Comparison of ENCODE assay signal across 12 cellular contexts in genomic region chr16:88999457-89000206, GRCh38. TPM values are rescaled to one million over a fixed set of nuclear protein-coding genes. Genes with fewer than 3 reads are reported as not detected.
A peak's percentile ranks its signal among the peaks of the same experiment; 100 is the strongest.
DNase-seq lines count a peak whose midpoint lies in the region; ATAC-seq and TF ChIP-seq lines count a peak whose summit lies in the region.
"Had no signal": no experiment of that assay in that cellular context is flagged by ENCODE, and none has a peak within 500 bp of the region (broad histone marks: within the 10 kb centered on the region; RNA-seq: fewer than 3 reads in every experiment).

No MANE protein-coding gene starts in this region.

- peaks cover 8% of the 10 kb centered on the region for H3K27me3 Mint-ChIP-seq in activated CD4-positive, alpha-beta T cell treated with anti-CD3 and anti-CD28 coated beads for 36 hours
- peaks cover 17% of the 10 kb centered on the region for H3K27me3 Mint-ChIP-seq in activated B cell treated with CpG ODN at 0.5 μM for 24 hours

- in situ Hi-C loops in GM13976 (cut with MboI; ENCODE audit: low sequenced_read_pairs, unreplicated experiment), result no loop called here

- peak; percentile 67 for DNase-seq in activated CD4-positive, alpha-beta T cell treated with anti-CD3 and anti-CD28 coated beads for 36 hours
- DNase-seq in activated CD4-positive, alpha-beta T cell treated with anti-CD3 and anti-CD28 coated beads for 1 hour, result no peak
- no peak for DNase-seq in activated B cell treated with CpG ODN at 0.5 μM for 24 hours
- peak; percentile 43 for DNase-seq in central memory CD4-positive, alpha-beta T cell
- DNase-seq in stimulated activated CD4-positive, alpha-beta T cell treated with anti-CD3 and anti-CD28 coated beads, Interleukin-4, amount 100 ng/mL, for 1 hour, result peak; percentile 16
- DNase-seq in GM10248 (ENCODE audit: extremely low spot score), result no peak
- DNase-seq in cerebellar nuclear complex (lab: John Stamatoyannopoulos, UW), result no peak
- DNase-seq in GM13976 (ENCODE audit: low spot score), result no peak
- DNase-seq: DMS79 treated with DMSO at 0.1 percent for 48 hours; NCI-H1930; stimulated activated naive B cell treated with anti-CD40 and anti-IgM and Interleukin-4, amounts not matched to agents 10 μg/mL and 1 μg/mL and 100 μg/mL, for 72 hours had no signal

- peaks cover 2% of the 10 kb centered on the region for H3K36me3 Mint-ChIP-seq in activated CD4-positive, alpha-beta T cell treated with anti-CD3 and anti-CD28 coated beads for 36 hours (ENCODE audit: low read depth)
- H3K36me3 Mint-ChIP-seq in activated B cell treated with CpG ODN at 0.5 μM for 24 hours (ENCODE audit: low read depth), result peaks cover 2% of the 10 kb centered on the region

- TF ChIP-seq CTCF in activated B cell treated with CpG ODN at 0.5 μM for 24 hours (IDR thresholded peaks at IDR 0.05) (no peak), GM10248 (IDR thresholded peaks at IDR 0.05; ENCODE audit: control extremely low read depth, extremely low read depth, low read depth, missing control alignments) (no peak), GM13976 (IDR thresholded peaks at IDR 0.05; ENCODE audit: borderline replicate concordance, control extremely low read depth, extremely low read depth, insufficient read depth, missing control alignments) (no peak)

- peak overlapping the region; percentile 67 for H3K27ac Mint-ChIP-seq in activated CD4-positive, alpha-beta T cell treated with anti-CD3 and anti-CD28 coated beads for 36 hours
- peak overlapping the region; percentile 54 for H3K27ac Mint-ChIP-seq in activated B cell treated with CpG ODN at 0.5 μM for 24 hours
- H3K27ac Mint-ChIP-seq: stimulated activated naive B cell treated with anti-CD40 and anti-IgM and Interleukin-4, amounts not matched to agents 10 μg/mL and 1 μg/mL and 100 μg/mL, for 72 hours had no signal

- CTCF ChIA-PET in activated CD4-positive, alpha-beta T cell treated with anti-CD3 and anti-CD28 coated beads for 36 hours (lab: Charles Lee), result no interaction called here
- CTCF ChIA-PET in activated B cell treated with CpG ODN at 0.5 μM for 24 hours (lab: Charles Lee), result no interaction called here
- CTCF ChIA-PET in GM10248 (lab: Yijun Ruan, JAX), result no interaction called here

- POLR2A ChIA-PET in activated CD4-positive, alpha-beta T cell treated with anti-CD3 and anti-CD28 coated beads for 36 hours (lab: Charles Lee), result no interaction called here
- POLR2A ChIA-PET in activated B cell treated with CpG ODN at 0.5 μM for 24 hours (lab: Charles Lee) (interaction anchor here (0.7 kb wide), 1 partner anchor 172 kb away, joined by 3 read pairs; the partner anchor contains the start of gene CDH15), GM10248 (lab: Yijun Ruan, JAX) (no interaction called here)

- intact Hi-C loops in activated CD4-positive, alpha-beta T cell treated with anti-CD3 and anti-CD28 coated beads for 36 hours (cut with DNase I, micrococcal nuclease), result loop anchor here in 1 of 2 experiments (1.0 kb wide), 1 partner anchor 27 kb away; no protein-coding TSS in a partner anchor
- intact Hi-C loops in activated B cell treated with CpG ODN at 0.5 μM for 24 hours (cut with micrococcal nuclease), result loop anchor here (5.0 kb wide), 1 partner anchor 33 kb away; no protein-coding TSS in a partner anchor

- H3K4me1 Mint-ChIP-seq in activated CD4-positive, alpha-beta T cell treated with anti-CD3 and anti-CD28 coated beads for 36 hours, result peaks cover 11% of the 10 kb centered on the region
- peaks cover 29% of the 10 kb centered on the region for H3K4me1 Mint-ChIP-seq in activated B cell treated with CpG ODN at 0.5 μM for 24 hours

- H3K9me3 Mint-ChIP-seq in activated CD4-positive, alpha-beta T cell treated with anti-CD3 and anti-CD28 coated beads for 36 hours (ENCODE audit: low read depth), result peaks cover 13% of the 10 kb centered on the region
- H3K9me3 Mint-ChIP-seq in activated B cell treated with CpG ODN at 0.5 μM for 24 hours, result peaks cover 11% of the 10 kb centered on the region

- ATAC-seq in activated CD4-positive, alpha-beta T cell treated with anti-CD3 and anti-CD28 coated beads for 36 hours, result peak; percentile 83
- ATAC-seq in activated B cell treated with CpG ODN at 0.5 μM for 24 hours (ENCODE audit: low read depth), result peak; percentile 67
- ATAC-seq: mucosa of descending colon had no signal

- peak overlapping the region; percentile 23 for H3K4me3 Mint-ChIP-seq in activated CD4-positive, alpha-beta T cell treated with anti-CD3 and anti-CD28 coated beads for 36 hours
- H3K4me3 Mint-ChIP-seq in activated B cell treated with CpG ODN at 0.5 μM for 24 hours, result no peak overlapping the region
- H3K4me3 Mint-ChIP-seq: stimulated activated naive B cell treated with anti-CD40 and anti-IgM and Interleukin-4, amounts not matched to agents 10 μg/mL and 1 μg/mL and 100 μg/mL, for 72 hours had no signal

RNA-seq across cellular contexts. Expression of gene CBFA2T3, which starts 22.6 kb away (rescaled TPM):
- total RNA-seq in activated CD4-positive, alpha-beta T cell treated with anti-CD3 and anti-CD28 coated beads for 36 hours, result under 1 TPM; 0.30 to 0.34 TPM
- total RNA-seq in activated B cell treated with CpG ODN at 0.5 μM for 24 hours, result 50.8 and 63.3 TPM in 2 replicates

Comparison
In these comparisons a context has a peak if more than half of its experiments do, and no peak if none do; other contexts are left out.
1. DNase-seq: peak in activated CD4-positive, alpha-beta T cell treated with anti-CD3 and anti-CD28 coated beads for 36 hours (single experiment), central memory CD4-positive, alpha-beta T cell (single experiment) and stimulated activated CD4-positive, alpha-beta T cell treated with anti-CD3 and anti-CD28 coated beads, Interleukin-4, amount 100 ng/mL, for 1 hour (single experiment); none in activated CD4-positive, alpha-beta T cell treated with anti-CD3 and anti-CD28 coated beads for 1 hour (single experiment), activated B cell treated with CpG ODN at 0.5 μM for 24 hours (single experiment), GM10248 (single experiment), cerebellar nuclear complex (0 of 2) and GM13976 (single experiment).
2. RNA of gene CBFA2T3, which starts 22.6 kb away (total RNA-seq): 50.8 to 63.3 TPM in activated B cell treated with CpG ODN at 0.5 μM for 24 hours; 0.30 to 0.34 TPM in activated CD4-positive, alpha-beta T cell treated with anti-CD3 and anti-CD28 coated beads for 36 hours; every median in the first group is over 10 times any median in the second.